21 cellular contexts compared by ENCODE assay signal in the genomic region with DNA sequence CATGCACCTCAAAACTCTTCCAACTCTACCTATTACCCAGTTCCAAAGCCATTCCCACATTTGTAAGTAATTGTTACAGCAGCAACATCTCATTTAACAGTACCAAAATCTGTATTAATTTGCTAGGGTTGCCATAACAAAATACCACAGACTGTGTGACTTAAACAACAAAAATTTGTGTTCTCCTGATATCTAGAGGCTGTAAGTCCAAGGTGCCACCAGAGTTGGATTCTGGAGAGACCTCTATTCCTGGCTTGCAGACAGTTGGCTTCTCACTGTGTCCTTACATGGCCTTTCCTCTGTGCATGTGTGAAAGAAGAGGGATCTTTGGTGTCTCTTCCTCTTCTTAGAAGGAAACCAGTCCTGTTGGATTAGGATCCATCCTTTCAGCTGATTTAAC.
"Had no signal": no experiment of that assay in that cellular context is flagged by ENCODE, and none has a peak within 500 bp of the region (broad histone marks: within the 10 kb centered on the region; RNA-seq: fewer than 3 reads in every experiment).

No MANE protein-coding gene starts in this region.

- DNase-seq: activated CD4-positive, alpha-beta T cell treated with anti-CD3 and anti-CD28 coated beads for 48 hours; activated CD4-positive, CD25-positive, alpha-beta regulatory T cell; activated CD8-positive, alpha-beta T cell treated with anti-CD3 and anti-CD28 coated beads for 36 hours; activated naive CD4-positive, alpha-beta T cell; activated naive CD8-positive, alpha-beta T cell treated with anti-CD3 and anti-CD28 coated beads, Interleukin-2, amount 10 ng/mL, durations not matched to agents 7 days and 5 days; activated T-cell treated with anti-CD3 and anti-CD28 coated beads, Interleukin-2, amount 50 U/mL, for 1 hour; amygdala; heart left ventricle; natural killer cell; pancreas; stimulated activated CD4-positive, alpha-beta T cell treated with anti-CD3 and anti-CD28 coated beads, Interleukin-4, amount 100 ng/mL, for 4 hours; T-cell; upper lobe of right lung had no signal

- H3K4me3 ChIP-seq: coronary artery, heart left ventricle, pancreas, thoracic aorta, upper lobe of right lung had no signal

- H3K36me3 Mint-ChIP-seq: activated naive CD8-positive, alpha-beta T cell treated with anti-CD3 and anti-CD28 coated beads, Interleukin-2, amount 10 ng/mL, durations not matched to agents 7 days and 5 days; brain; memory B cell; natural killer cell; stimulated activated memory B cell treated with anti-CD40 and anti-IgM and Interleukin-4, amounts not matched to agents 10 μg/mL and 1 μg/mL and 100 μg/mL, for 72 hours; T-cell had no signal

- H3K36me3 ChIP-seq: heart left ventricle, pancreas, thoracic aorta, upper lobe of right lung had no signal

- H3K9me3 ChIP-seq: heart left ventricle, pancreas, thoracic aorta, upper lobe of right lung had no signal

- ATAC-seq: activated CD8-positive, alpha-beta T cell treated with anti-CD3 and anti-CD28 coated beads for 36 hours; activated T-helper 17 cell treated with anti-CD3 and anti-CD28 coated beads, Interleukin-2, amount 50 U/mL, for 72 hours; heart left ventricle; natural killer cell; pancreas; sciatic nerve; stimulated activated memory B cell treated with anti-CD40 and anti-IgM and Interleukin-4, amounts not matched to agents 10 μg/mL and 1 μg/mL and 100 μg/mL, for 72 hours; T-cell; upper lobe of right lung had no signal

- H3K27ac ChIP-seq: coronary artery, heart left ventricle, pancreas, thoracic aorta, upper lobe of right lung had no signal

- H3K4me3 Mint-ChIP-seq: activated CD8-positive, alpha-beta T cell treated with anti-CD3 and anti-CD28 coated beads for 36 hours; activated naive CD8-positive, alpha-beta T cell treated with anti-CD3 and anti-CD28 coated beads, Interleukin-2, amount 10 ng/mL, durations not matched to agents 7 days and 5 days; activated T-helper 17 cell treated with anti-CD3 and anti-CD28 coated beads, Interleukin-2, amount 50 U/mL, for 72 hours; brain; central memory CD8-positive, alpha-beta T cell; memory B cell; natural killer cell; stimulated activated memory B cell treated with anti-CD40 and anti-IgM and Interleukin-4, amounts not matched to agents 10 μg/mL and 1 μg/mL and 100 μg/mL, for 72 hours; T-cell had no signal

- H3K4me1 Mint-ChIP-seq: activated naive CD8-positive, alpha-beta T cell treated with anti-CD3 and anti-CD28 coated beads, Interleukin-2, amount 10 ng/mL, durations not matched to agents 7 days and 5 days; central memory CD8-positive, alpha-beta T cell; natural killer cell; T-cell had no signal

- H3K4me1 ChIP-seq: heart left ventricle, pancreas, upper lobe of right lung had no signal

- H3K27ac Mint-ChIP-seq: activated CD8-positive, alpha-beta T cell treated with anti-CD3 and anti-CD28 coated beads for 36 hours; activated naive CD8-positive, alpha-beta T cell treated with anti-CD3 and anti-CD28 coated beads, Interleukin-2, amount 10 ng/mL, durations not matched to agents 7 days and 5 days; activated T-helper 17 cell treated with anti-CD3 and anti-CD28 coated beads, Interleukin-2, amount 50 U/mL, for 72 hours; brain; memory B cell; natural killer cell; stimulated activated memory B cell treated with anti-CD40 and anti-IgM and Interleukin-4, amounts not matched to agents 10 μg/mL and 1 μg/mL and 100 μg/mL, for 72 hours; T-cell had no signal

- H3K27me3 Mint-ChIP-seq: activated CD8-positive, alpha-beta T cell treated with anti-CD3 and anti-CD28 coated beads for 36 hours; activated naive CD8-positive, alpha-beta T cell treated with anti-CD3 and anti-CD28 coated beads, Interleukin-2, amount 10 ng/mL, durations not matched to agents 7 days and 5 days; central memory CD8-positive, alpha-beta T cell; memory B cell had no signal

- H3K27me3 ChIP-seq: heart left ventricle, pancreas, upper lobe of right lung had no signal

- H3K9me3 Mint-ChIP-seq: activated CD8-positive, alpha-beta T cell treated with anti-CD3 and anti-CD28 coated beads for 36 hours; activated T-helper 17 cell treated with anti-CD3 and anti-CD28 coated beads, Interleukin-2, amount 50 U/mL, for 72 hours; central memory CD8-positive, alpha-beta T cell; memory B cell; T-cell had no signal
